In genomic region chr3:19077388-19077787, GRCh38 we compare ENCODE assay signal across 28 cellular contexts.
"Had no signal": no experiment of that assay in that cellular context is flagged by ENCODE, and none has a peak within 500 bp of the region (broad histone marks: within the 10 kb centered on the region; RNA-seq: fewer than 3 reads in every experiment).

No MANE protein-coding gene starts in this region.

- H3K27ac Mint-ChIP-seq: stimulated activated effector memory CD8-positive, alpha-beta T cell treated with anti-CD3 and anti-CD28 coated beads, Interleukin-12 subunit alpha, Interleukin-12 subunit beta, amount 100 ng/mL, for 72 hours; stimulated activated memory B cell treated with anti-CD40 and anti-IgM and Interleukin-4, amounts not matched to agents 10 μg/mL and 1 μg/mL and 100 μg/mL, for 72 hours; stimulated activated naive B cell treated with anti-CD40 and anti-IgM and Interleukin-4, amounts not matched to agents 10 μg/mL and 1 μg/mL and 100 μg/mL, for 72 hours; stimulated activated naive CD8-positive, alpha-beta T cell treated with anti-CD3 and anti-CD28 coated beads, Interleukin-15, amount 100 ng/mL, for 72 hours; stimulated activated naive CD8-positive, alpha-beta T cell treated with anti-CD3 and anti-CD28 coated beads, Interleukin-15, Interleukin-2, amounts not matched to agents 100 ng/mL and 50 ng/mL, for 24 hours; type B pancreatic cell had no signal

- H3K4me3 ChIP-seq: stomach, suprapubic skin, testis, thoracic aorta, thyroid gland, tibial artery, tibial nerve, transverse colon, upper lobe of left lung, upper lobe of right lung, uterus, vagina had no signal

- H3K36me3 Mint-ChIP-seq: stimulated activated effector memory CD8-positive, alpha-beta T cell treated with anti-CD3 and anti-CD28 coated beads, Interleukin-12 subunit alpha, Interleukin-12 subunit beta, amount 100 ng/mL, for 72 hours; stimulated activated memory B cell treated with anti-CD40 and anti-IgM and Interleukin-4, amounts not matched to agents 10 μg/mL and 1 μg/mL and 100 μg/mL, for 72 hours; stimulated activated naive B cell treated with anti-CD40 and anti-IgM and Interleukin-4, amounts not matched to agents 10 μg/mL and 1 μg/mL and 100 μg/mL, for 72 hours; type B pancreatic cell had no signal

- H3K27me3 Mint-ChIP-seq: stimulated activated naive CD8-positive, alpha-beta T cell treated with anti-CD3 and anti-CD28 coated beads, Interleukin-15, amount 100 ng/mL, for 72 hours; type B pancreatic cell had no signal

- ATAC-seq: stimulated activated effector memory CD8-positive, alpha-beta T cell treated with anti-CD3 and anti-CD28 coated beads, Interleukin-12 subunit alpha, Interleukin-12 subunit beta, amount 100 ng/mL, for 72 hours; stimulated activated memory B cell treated with anti-CD40 and anti-IgM and Interleukin-4, amounts not matched to agents 10 μg/mL and 1 μg/mL and 100 μg/mL, for 72 hours; stimulated activated naive B cell treated with anti-CD40 and anti-IgM and Interleukin-4, amounts not matched to agents 10 μg/mL and 1 μg/mL and 100 μg/mL, for 72 hours; stimulated activated naive CD8-positive, alpha-beta T cell treated with anti-CD3 and anti-CD28 coated beads, Interleukin-15, amount 100 ng/mL, for 72 hours; stimulated activated naive CD8-positive, alpha-beta T cell treated with anti-CD3 and anti-CD28 coated beads, Interleukin-15, Interleukin-2, amounts not matched to agents 100 U/mL and 50 U/mL, for 24 hours; upper lobe of right lung had no signal

- H3K27me3 ChIP-seq: stomach, suprapubic skin, testis, thyroid gland, tibial artery, tibial nerve, transverse colon, upper lobe of left lung, upper lobe of right lung, uterus, vagina had no signal

- H3K9me3 Mint-ChIP-seq: stimulated activated effector memory CD8-positive, alpha-beta T cell treated with anti-CD3 and anti-CD28 coated beads, Interleukin-12 subunit alpha, Interleukin-12 subunit beta, amount 100 ng/mL, for 72 hours; stimulated activated memory B cell treated with anti-CD40 and anti-IgM and Interleukin-4, amounts not matched to agents 10 μg/mL and 1 μg/mL and 100 μg/mL, for 72 hours; stimulated activated naive B cell treated with anti-CD40 and anti-IgM and Interleukin-4, amounts not matched to agents 10 μg/mL and 1 μg/mL and 100 μg/mL, for 72 hours; stimulated activated naive CD8-positive, alpha-beta T cell treated with anti-CD3 and anti-CD28 coated beads, Interleukin-15, amount 100 ng/mL, for 72 hours; stimulated activated naive CD8-positive, alpha-beta T cell treated with anti-CD3 and anti-CD28 coated beads, Interleukin-15, Interleukin-2, amounts not matched to agents 100 ng/mL and 50 ng/mL, for 24 hours; type B pancreatic cell had no signal

- H3K4me1 ChIP-seq: stomach, suprapubic skin, testis, thyroid gland, tibial artery, tibial nerve, transverse colon, upper lobe of left lung, upper lobe of right lung, uterus, vagina had no signal

- H3K36me3 ChIP-seq: stomach, suprapubic skin, thoracic aorta, thyroid gland, tibial artery, tibial nerve, transverse colon, upper lobe of left lung, upper lobe of right lung, uterus, vagina had no signal

- DNase-seq: stimulated activated CD4-positive, alpha-beta T cell treated with anti-CD3 and anti-CD28 coated beads, Interleukin-2, amount 100 ng/mL, for 48 hours; stimulated activated CD4-positive, alpha-beta T cell treated with anti-CD3 and anti-CD28 coated beads, Interleukin-4, amount 100 ng/mL, for 1 hour; stimulated activated CD4-positive, alpha-beta T cell treated with anti-CD3 and anti-CD28 coated beads, Interleukin-4, amount 100 ng/mL, for 24 hours; stimulated activated CD4-positive, alpha-beta T cell treated with anti-CD3 and anti-CD28 coated beads, Interleukin-4, amount 100 ng/mL, for 4 hours; stimulated activated CD8-positive, alpha-beta memory T cell treated with anti-CD3 and anti-CD28 coated beads, Interleukin-4, amount 100 ng/mL, for 48 hours; stimulated activated naive B cell treated with anti-CD40 and anti-IgM and Interleukin-4, amounts not matched to agents 10 μg/mL and 1 μg/mL and 100 μg/mL, for 72 hours; stimulated activated naive CD4-positive, alpha-beta T cell; stimulated activated naive CD4-positive, alpha-beta T cell treated with Interleukin-2 at 50 U/mL for 16 hours; stimulated activated naive CD8-positive, alpha-beta T cell treated with anti-CD3 and anti-CD28 coated beads, Interleukin-15, amount 100 ng/mL, for 72 hours; stimulated activated naive CD8-positive, alpha-beta T cell treated with anti-CD3 and anti-CD28 coated beads, Interleukin-15, Interleukin-2, amounts not matched to agents 100 U/mL and 50 U/mL, for 24 hours; stomach; substantia nigra; testis; thyroid gland; tibial artery; transverse colon; trophoblast cell; upper lobe of left lung; upper lobe of right lung; uterus had no signal

- H3K9me3 ChIP-seq: stomach, suprapubic skin, testis, thoracic aorta, thyroid gland, tibial artery, tibial nerve, transverse colon, upper lobe of left lung, upper lobe of right lung, uterus, vagina had no signal

- H3K4me3 Mint-ChIP-seq: stimulated activated effector memory CD8-positive, alpha-beta T cell treated with anti-CD3 and anti-CD28 coated beads, Interleukin-12 subunit alpha, Interleukin-12 subunit beta, amount 100 ng/mL, for 72 hours; stimulated activated memory B cell treated with anti-CD40 and anti-IgM and Interleukin-4, amounts not matched to agents 10 μg/mL and 1 μg/mL and 100 μg/mL, for 72 hours; stimulated activated naive B cell treated with anti-CD40 and anti-IgM and Interleukin-4, amounts not matched to agents 10 μg/mL and 1 μg/mL and 100 μg/mL, for 72 hours; stimulated activated naive CD8-positive, alpha-beta T cell treated with anti-CD3 and anti-CD28 coated beads, Interleukin-15, amount 100 ng/mL, for 72 hours; stimulated activated naive CD8-positive, alpha-beta T cell treated with anti-CD3 and anti-CD28 coated beads, Interleukin-15, Interleukin-2, amounts not matched to agents 100 ng/mL and 50 ng/mL, for 24 hours; type B pancreatic cell had no signal

- H3K4me1 Mint-ChIP-seq: stimulated activated effector memory CD8-positive, alpha-beta T cell treated with anti-CD3 and anti-CD28 coated beads, Interleukin-12 subunit alpha, Interleukin-12 subunit beta, amount 100 ng/mL, for 72 hours; stimulated activated memory B cell treated with anti-CD40 and anti-IgM and Interleukin-4, amounts not matched to agents 10 μg/mL and 1 μg/mL and 100 μg/mL, for 72 hours; stimulated activated naive B cell treated with anti-CD40 and anti-IgM and Interleukin-4, amounts not matched to agents 10 μg/mL and 1 μg/mL and 100 μg/mL, for 72 hours; stimulated activated naive CD8-positive, alpha-beta T cell treated with anti-CD3 and anti-CD28 coated beads, Interleukin-15, amount 100 ng/mL, for 72 hours had no signal

- H3K27ac ChIP-seq: stomach, suprapubic skin, testis, thoracic aorta, thyroid gland, tibial artery, tibial nerve, transverse colon, upper lobe of left lung, upper lobe of right lung, uterus, vagina had no signal
